17 cellular contexts compared by ENCODE assay signal in the genomic region with DNA sequence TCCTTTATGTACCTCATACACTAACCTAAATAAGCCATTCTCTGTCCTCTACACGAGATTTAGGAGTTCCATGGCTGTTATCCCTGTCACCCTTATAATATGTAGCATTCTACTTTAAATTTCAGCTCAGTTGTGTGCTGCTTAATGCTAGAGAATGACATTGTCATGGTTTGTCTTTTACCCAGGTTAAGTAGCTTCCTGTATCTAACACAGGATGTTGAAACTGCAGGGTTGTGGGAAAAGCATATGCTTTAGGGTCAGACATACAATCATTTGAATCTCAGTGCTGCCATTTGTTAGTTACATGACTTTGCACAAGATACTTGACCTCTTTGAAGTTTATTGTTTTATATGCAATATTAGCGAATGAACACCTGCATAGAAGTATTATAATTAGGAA.
DNase-seq lines count a peak whose midpoint lies in the region; ATAC-seq and TF ChIP-seq lines count a peak whose summit lies in the region.
"Had no signal": no experiment of that assay in that cellular context is flagged by ENCODE, and none has a peak within 500 bp of the region (broad histone marks: within the 10 kb centered on the region; RNA-seq: fewer than 3 reads in every experiment).

No MANE protein-coding gene starts in this region.

- no peak overlapping the region for H3K4me3 ChIP-seq in lower lobe of right lung
- H3K4me3 ChIP-seq in uterus: no peak overlapping the region
- H3K4me3 ChIP-seq: lung, upper lobe of right lung had no signal

- H3K36me3 ChIP-seq in lower lobe of right lung (no peaks in the 10 kb centered on the region), uterus (no peaks in the 10 kb centered on the region)
- H3K36me3 ChIP-seq: upper lobe of right lung had no signal

- H3K4me1 Mint-ChIP-seq in T-helper 1 cell treated with Interleukin-12 subunit alpha and Interleukin-12 subunit beta and Interleukin-4 antibody, amounts not matched to agents 30 μg/mL and 1 μg/mL, for 36 hours (ENCODE audit: low read depth): peaks cover 20% of the 10 kb centered on the region

- no peak overlapping the region for H3K27ac ChIP-seq in lower lobe of right lung
- no peak overlapping the region for H3K27ac ChIP-seq in uterus
- H3K27ac ChIP-seq: KMS-11, upper lobe of right lung had no signal

- H3K9me3 ChIP-seq in lower lobe of right lung: no peaks in the 10 kb centered on the region
- H3K9me3 ChIP-seq in uterus: no peaks in the 10 kb centered on the region
- H3K9me3 ChIP-seq: upper lobe of right lung had no signal

- peaks cover 4% of the 10 kb centered on the region for H3K4me1 ChIP-seq in lower lobe of right lung
- no peaks in the 10 kb centered on the region for H3K4me1 ChIP-seq in uterus
- H3K4me1 ChIP-seq: upper lobe of right lung had no signal

- peaks cover 6% of the 10 kb centered on the region for H3K9me3 Mint-ChIP-seq in T-helper 1 cell treated with Interleukin-12 subunit alpha and Interleukin-12 subunit beta and Interleukin-4 antibody, amounts not matched to agents 30 μg/mL and 1 μg/mL, for 36 hours

- H3K36me3 Mint-ChIP-seq in T-helper 1 cell treated with Interleukin-12 subunit alpha and Interleukin-12 subunit beta and Interleukin-4 antibody, amounts not matched to agents 30 μg/mL and 1 μg/mL, for 36 hours (ENCODE audit: low read depth): peaks cover 2% of the 10 kb centered on the region

- peak; percentile 55 for ATAC-seq in GM18909 (IDR thresholded peaks at IDR 0.05; ENCODE audit: poor library complexity, unreplicated experiment)
- peak; percentile 23 to 47 for ATAC-seq in lower lobe of right lung

- no peaks in the 10 kb centered on the region for H3K27me3 Mint-ChIP-seq in T-helper 1 cell treated with Interleukin-12 subunit alpha and Interleukin-12 subunit beta and Interleukin-4 antibody, amounts not matched to agents 30 μg/mL and 1 μg/mL, for 36 hours (ENCODE audit: low read depth)

- peak overlapping the region; percentile 47 for H3K4me3 Mint-ChIP-seq in T-helper 1 cell treated with Interleukin-12 subunit alpha and Interleukin-12 subunit beta and Interleukin-4 antibody, amounts not matched to agents 30 μg/mL and 1 μg/mL, for 36 hours

- no peaks in the 10 kb centered on the region for H3K27me3 ChIP-seq in lower lobe of right lung (ENCODE audit: low read depth)
- H3K27me3 ChIP-seq in uterus: no peaks in the 10 kb centered on the region
- H3K27me3 ChIP-seq: upper lobe of right lung had no signal

- intact Hi-C loops in lower lobe of right lung (cut with DNase I): no loop called here
- intact Hi-C loops in uterus (cut with DNase I; ENCODE audit: low total_unique reads): no loop called here

- DNase-seq in NCI-H1417 (lab: John Stamatoyannopoulos, UW) (peak in 2 of 3 experiments; percentile 36 to 66), NCI-H1417 treated with DMSO at 0.1 percent for 48 hours (lab: John Stamatoyannopoulos, UW) (no peak), lower lobe of right lung (no peak), NCI-H1694 (lab: John Stamatoyannopoulos, UW) (no peak), NCI-H187 (lab: John Stamatoyannopoulos, UW) (no peak), uterus (no peak)
- DNase-seq: activated CD4-positive, alpha-beta T cell treated with anti-CD3 and anti-CD28 coated beads for 4 hours; activated gamma-delta T cell; effector memory CD4-positive, alpha-beta T cell; NCI-H2081 treated with DMSO at 0.1 percent for 48 hours; NCI-H82; stimulated activated CD4-positive, alpha-beta T cell treated with anti-CD3 and anti-CD28 coated beads, Interleukin-4, amount 100 ng/mL, for 4 hours; upper lobe of right lung had no signal

- TF ChIP-seq CTCF in lower lobe of right lung (IDR thresholded peaks at IDR 0.05): no peak
- TF ChIP-seq CTCF in uterus (IDR thresholded peaks at IDR 0.05): no peak

- H3K27ac Mint-ChIP-seq in T-helper 1 cell treated with Interleukin-12 subunit alpha and Interleukin-12 subunit beta and Interleukin-4 antibody, amounts not matched to agents 30 μg/mL and 1 μg/mL, for 36 hours: peak overlapping the region; percentile 94

- no peak for TF ChIP-seq POLR2A in uterus (IDR thresholded peaks at IDR 0.05)

Comparison
In these comparisons a context has a peak if more than half of its experiments do, and no peak if none do; other contexts are left out.
1. DNase-seq: peak in NCI-H1417 (2 of 3); none in NCI-H1417 treated with DMSO at 0.1 percent for 48 hours (single experiment), lower lobe of right lung (single experiment), NCI-H1694 (single experiment), NCI-H187 (0 of 2) and uterus (0 of 2).